Comparison of ENCODE assay signal across 12 cellular contexts in the genomic region with DNA sequence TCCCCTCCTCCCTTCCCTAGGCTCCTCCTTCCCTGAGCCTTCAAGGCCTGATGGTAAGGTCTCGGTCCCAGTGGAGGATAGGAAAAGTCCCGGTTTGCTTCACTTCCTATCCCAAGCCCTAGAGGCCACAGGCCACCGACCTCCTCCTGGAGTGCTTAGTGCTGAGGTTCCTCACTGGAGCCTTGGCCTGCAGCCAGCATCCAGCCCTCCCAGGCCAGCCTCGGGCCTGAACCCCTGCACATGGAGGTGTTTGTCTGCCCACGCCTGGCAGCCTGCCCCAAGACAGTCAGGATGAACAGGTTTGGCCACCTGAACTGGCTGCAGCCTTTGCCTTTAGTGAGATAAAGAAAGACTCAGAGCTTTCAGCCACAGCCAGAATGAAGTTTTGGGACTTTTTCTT. TPM values are rescaled to one million over a fixed set of nuclear protein-coding genes. Genes with fewer than 3 reads are reported as not detected.
DNase-seq lines count a peak whose midpoint lies in the region; ATAC-seq, FAIRE-seq and TF ChIP-seq lines count a peak whose summit lies in the region.
"Had no signal": no experiment of that assay in that cellular context is flagged by ENCODE, and none has a peak within 500 bp of the region (broad histone marks: within the 10 kb centered on the region; RNA-seq: fewer than 3 reads in every experiment).

No MANE protein-coding gene starts in this region.

- no peaks in the 10 kb centered on the region for H3K79me2 ChIP-seq in HepG2 (ENCODE audit: insufficient read depth, low read length)

- no peaks in the 10 kb centered on the region for H3K9me3 ChIP-seq in liver (ENCODE audit: control insufficient read depth in 4 of 4, low read length in 3 of 4)
- no peaks in the 10 kb centered on the region for H3K9me3 ChIP-seq in HepG2 (ENCODE audit: low read length)

- no peak for TF ChIP-seq POLR2A in HepG2 (IDR thresholded peaks at IDR 0.05; ENCODE audit: insufficient read depth in 1 of 2, low read depth in 2 of 2, low read length in 2 of 2)
- TF ChIP-seq POLR2A in lower leg skin (IDR thresholded peaks at IDR 0.05): no peak

- H3K27me3 ChIP-seq in liver (ENCODE audit: control insufficient read depth in 4 of 4, insufficient read depth in 4 of 4, low read length in 3 of 4) (peaks cover 0 to 5% (median 4%) of the 10 kb centered on the region in 4 donors), HepG2 (ENCODE audit: control insufficient read depth in 1 of 2, insufficient read depth in 2 of 2, low read length in 2 of 2) (peaks cover 0 to 3% of the 10 kb centered on the region in 2 experiments; a peak in 1 of 5 replicates)

- H3K4me3 ChIP-seq in liver (ENCODE audit: low read depth in 1 of 3, low read length in 3 of 3) (no peak overlapping the region), HepG2 (replicated peaks in 1 of 3; ENCODE audit: insufficient read depth in 1 of 3, low read depth in 2 of 3, low read length in 3 of 3) (no peak overlapping the region), lower leg skin (ENCODE audit: low read depth, poor library complexity, severe bottlenecking) (no peak overlapping the region)

- BruUV-seq in HepG2 (replicated peaks; lab: Mats Ljungman, UMichigan): no TSS peak
- no TSS peak for BruUV-seq in MCF 10A (replicated peaks; lab: Mats Ljungman, UMichigan)

- H3K9me3 Mint-ChIP-seq in MCF 10A (ENCODE audit: unreplicated experiment): no peaks in the 10 kb centered on the region
- H3K9me3 Mint-ChIP-seq in activated CD8-positive, alpha-beta memory T cell treated with anti-CD3 and anti-CD28 coated beads, Interleukin-2, amount 10 ng/mL, durations not matched to agents 7 days and 5 days (ENCODE audit: low read depth): no peaks in the 10 kb centered on the region
- H3K9me3 Mint-ChIP-seq: central memory CD8-positive, alpha-beta T cell; neural crest cell; T-cell had no signal

- DNase-seq in HepG2 (ENCODE audit: low spot score) (no peak), MCF 10A (ENCODE audit: unreplicated experiment) (peak; percentile 88), lower leg skin (ENCODE audit: low spot score in 2 of 2) (peak; percentile 69 to 94), NAMALWA (ENCODE audit: low spot score) (no peak), NCI-H1092 treated with DMSO at 0.1 percent for 48 hours (lab: John Stamatoyannopoulos, UW) (no peak)
- DNase-seq in activated CD8-positive, alpha-beta memory T cell treated with anti-CD3 and anti-CD28 coated beads, Interleukin-2, amount 10 ng/mL, durations not matched to agents 7 days and 5 days: no peak
- DNase-seq: NCI-H187, T-cell had no signal

- no peak overlapping the region for H3K4me3 Mint-ChIP-seq in MCF 10A (ENCODE audit: unreplicated experiment)
- H3K4me3 Mint-ChIP-seq in activated CD8-positive, alpha-beta memory T cell treated with anti-CD3 and anti-CD28 coated beads, Interleukin-2, amount 10 ng/mL, durations not matched to agents 7 days and 5 days: no peak overlapping the region
- H3K4me3 Mint-ChIP-seq: central memory CD8-positive, alpha-beta T cell; neural crest cell; T-cell had no signal

- peaks cover 54% of the 10 kb centered on the region for H3K4me1 Mint-ChIP-seq in MCF 10A (ENCODE audit: insufficient read depth, unreplicated experiment)
- H3K4me1 Mint-ChIP-seq in activated CD8-positive, alpha-beta memory T cell treated with anti-CD3 and anti-CD28 coated beads, Interleukin-2, amount 10 ng/mL, durations not matched to agents 7 days and 5 days: peaks cover 7% of the 10 kb centered on the region
- H3K4me1 Mint-ChIP-seq: central memory CD8-positive, alpha-beta T cell; neural crest cell had no signal

- H3K27ac ChIP-seq in liver (ENCODE audit: low read depth in 1 of 2, low read length in 2 of 2) (no peak overlapping the region), HepG2 (ENCODE audit: extremely low read length, insufficient read depth, low read length) (no peak overlapping the region)

- CTCF ChIA-PET in HepG2 (lab: Yijun Ruan, JAX; ENCODE audit: low intra/inter-chr PET ratio, low total read pairs): no interaction called here
- CTCF ChIA-PET in MCF 10A (lab: Yijun Ruan, JAX): interaction anchor here (0.6 to 0.7 kb wide), 2 partner anchors 16 to 26 kb away, joined by 3 read pairs; a partner anchor contains a TSS
- CTCF ChIA-PET in activated CD8-positive, alpha-beta memory T cell treated with anti-CD3 and anti-CD28 coated beads, Interleukin-2, amount 10 ng/mL, durations not matched to agents 7 days and 5 days (lab: Charles Lee): no interaction called here

- no peak overlapping the region for H3K27ac Mint-ChIP-seq in MCF 10A (ENCODE audit: low read depth, unreplicated experiment)
- H3K27ac Mint-ChIP-seq in activated CD8-positive, alpha-beta memory T cell treated with anti-CD3 and anti-CD28 coated beads, Interleukin-2, amount 10 ng/mL, durations not matched to agents 7 days and 5 days: no peak overlapping the region
- H3K27ac Mint-ChIP-seq: T-cell had no signal

- no peak for TF ChIP-seq CTCF in liver (IDR thresholded peaks at IDR 0.05; ENCODE audit: low read depth, low read length, missing input control)
- TF ChIP-seq CTCF in HepG2 (CRISPR knock-in tag; IDR thresholded peaks at IDR 0.05): no peak
- TF ChIP-seq CTCF in MCF 10A (IDR thresholded peaks at IDR 0.05; ENCODE audit: unreplicated experiment): no peak
- TF ChIP-seq CTCF in lower leg skin (IDR thresholded peaks at IDR 0.05): no peak

- no peak for FAIRE-seq in HepG2 (lab: Jason Lieb, UNC)

- H3K36me3 Mint-ChIP-seq in MCF 10A (ENCODE audit: insufficient read depth, unreplicated experiment): no peaks in the 10 kb centered on the region
- H3K36me3 Mint-ChIP-seq in activated CD8-positive, alpha-beta memory T cell treated with anti-CD3 and anti-CD28 coated beads, Interleukin-2, amount 10 ng/mL, durations not matched to agents 7 days and 5 days: no peaks in the 10 kb centered on the region
- H3K36me3 Mint-ChIP-seq: T-cell had no signal

- H3K36me3 ChIP-seq in liver (ENCODE audit: control insufficient read depth in 4 of 4, insufficient read depth in 3 of 4, low read depth in 1 of 4, low read length in 3 of 4): no peaks in the 10 kb centered on the region
- H3K36me3 ChIP-seq in HepG2 (replicated peaks in 1 of 2; ENCODE audit: control insufficient read depth in 1 of 2, insufficient read depth in 2 of 2, low read length in 2 of 2): no peaks in the 10 kb centered on the region

- POLR2A ChIA-PET in HepG2 (lab: Yijun Ruan, JAX): no interaction called here
- POLR2A ChIA-PET in MCF 10A (lab: Yijun Ruan, JAX): interaction anchor here (0.7 kb wide), 2 partner anchors 14 to 69 kb away, joined by 3 to 6 read pairs; no protein-coding TSS in a partner anchor

- intact Hi-C loops in HepG2 (cut with micrococcal nuclease; ENCODE audit: unreplicated experiment): no loop called here
- intact Hi-C loops in MCF 10A (cut with micrococcal nuclease): loop anchor here (10.0 kb wide), 1 partner anchor 658 kb away; no protein-coding TSS in a partner anchor
- intact Hi-C loops in lower leg skin (cut with DNase I; ENCODE audit: low total_unique reads): no loop called here

- peaks cover 0 to 2% (median 0%) of the 10 kb centered on the region in 4 donors for H3K4me1 ChIP-seq in liver (ENCODE audit: control insufficient read depth in 4 of 4, insufficient read depth in 4 of 4, low read length in 3 of 4)
- no peaks in the 10 kb centered on the region for H3K4me1 ChIP-seq in HepG2 (ENCODE audit: insufficient read depth, low read length)

- WGBS in liver: 30% methylated on average over 5 of the region's 5 CpGs
- WGBS in HepG2 (ENCODE audit: low lambda C conversion rate): 0% methylated on average over 2 of the region's 5 CpGs
- WGBS in lower leg skin, 2 donors: 21 to 24% methylated on average over 5 of the region's 5 CpGs

- in situ Hi-C loops in HepG2 (cut with HindIII; ENCODE audit: extremely low pct_ligation_motif_present, low pct_unique_long_range_greater_than_20kb): no loop called here

- H2AFZ ChIP-seq in HepG2 (ENCODE audit: low read length): no peak overlapping the region

- TF ChIP-seq RAD21 in liver (IDR thresholded peaks at IDR 0.05) (no peak), HepG2 (CRISPR knock-in tag; IDR thresholded peaks at IDR 0.05) (no peak)

- H3K4me2 ChIP-seq in HepG2 (ENCODE audit: low read depth, low read length): no peak overlapping the region

- no peaks in the 10 kb centered on the region for H3K27me3 Mint-ChIP-seq in MCF 10A (ENCODE audit: insufficient read depth, unreplicated experiment)
- H3K27me3 Mint-ChIP-seq in activated CD8-positive, alpha-beta memory T cell treated with anti-CD3 and anti-CD28 coated beads, Interleukin-2, amount 10 ng/mL, durations not matched to agents 7 days and 5 days: peaks cover 40% of the 10 kb centered on the region

- TF ChIP-seq EP300 in HepG2 (IDR thresholded peaks at IDR 0.05; ENCODE audit: low read depth in 2 of 2, low read length in 2 of 2) (no peak), HepG2 (CRISPR knock-in tag; IDR thresholded peaks at IDR 0.05; ENCODE audit: borderline replicate concordance) (no peak)

- H3K9ac ChIP-seq in liver (ENCODE audit: low read depth in 1 of 2, low read length in 2 of 2) (no peak overlapping the region), HepG2 (ENCODE audit: insufficient read depth, low read depth, low read length) (no peak overlapping the region)

- ATAC-seq in HepG2: no peak
- no peak for ATAC-seq in HG02571 (IDR thresholded peaks at IDR 0.05; ENCODE audit: unreplicated experiment)
- no peak for ATAC-seq in activated CD8-positive, alpha-beta memory T cell treated with anti-CD3 and anti-CD28 coated beads, Interleukin-2, amount 10 ng/mL, durations not matched to agents 7 days and 5 days
- ATAC-seq: T-cell had no signal

- no peaks in the 10 kb centered on the region for H4K20me1 ChIP-seq in HepG2 (ENCODE audit: insufficient read depth, low read length)

RNA-seq across cellular contexts. Expression of a gene that starts 15.8 kb away (rescaled TPM):
- total RNA-seq in liver (1 to 10 TPM in 1 of 2 donors, under 1 TPM in 1; 0.37 to 8.0 TPM), HepG2 (2016; rRNA removed; fragmentation: Illumina TruSeq; extraction: Trizol) (not detected in 2 replicates), MCF 10A (2022) (2,379 and 3,360 TPM in 2 replicates), lower leg skin (100 to 1,000 TPM in 2 of 4 donors, 10 to 100 TPM in 2; 28.2 to 206 (median 125) TPM)
- polyA plus RNA-seq in liver (1 to 10 TPM; 6.0 to 9.9 TPM), HepG2 (2011; rRNA removed) (0.83 TPM in 1 of 2 replicates, not detected in the other)
- total RNA-seq in HepG2 (2016; cell fraction: cytosol; rRNA removed; fragmentation: Illumina TruSeq; extraction: Trizol; ENCODE audit: low read depth): not detected in 2 replicates
- total RNA-seq in HepG2 (2016; cell fraction: insoluble cytoplasmic fraction; rRNA removed; fragmentation: Illumina TruSeq; extraction: Trizol): not detected in 2 replicates
- total RNA-seq in HepG2 (2016; cell fraction: membrane; rRNA removed; fragmentation: Illumina TruSeq; extraction: Trizol): 0.31 TPM in 1 of 2 replicates, not detected in the other
- not detected in 2 replicates for total RNA-seq in HepG2 (2016; cell fraction: nucleus; rRNA removed; fragmentation: Illumina TruSeq; extraction: Trizol)
- polyA plus RNA-seq in HepG2 (2011; cell fraction: cytosol; rRNA removed): 0.47 and 1.2 TPM in 2 replicates
- not detected in 2 replicates for polyA plus RNA-seq in HepG2 (2011; cell fraction: nucleus; rRNA removed)
- polyA plus RNA-seq in HepG2 (2012): not detected in 2 replicates
- polyA plus RNA-seq in HepG2 (2016; cell fraction: cytosol; fragmentation: Illumina TruSeq; extraction: Trizol; ENCODE audit: low read depth): 0.34 TPM in 1 of 2 replicates, not detected in the other
- polyA plus RNA-seq in HepG2 (2016; cell fraction: insoluble cytoplasmic fraction; fragmentation: Illumina TruSeq; extraction: Trizol; ENCODE audit: low read depth): not detected in 2 replicates
- polyA plus RNA-seq in HepG2 (2016; cell fraction: membrane; fragmentation: Illumina TruSeq; extraction: Trizol; ENCODE audit: low read depth): not detected in 2 replicates
- not detected in 2 replicates for polyA plus RNA-seq in HepG2 (2016; cell fraction: nucleus; fragmentation: Illumina TruSeq; extraction: Trizol; ENCODE audit: insufficient read depth, low read depth)
- polyA minus RNA-seq in HepG2 (2011; rRNA and poly(A)+ RNA removed; ENCODE audit: low replicate concordance): 646 TPM in 1 of 2 replicates, not detected in the other
- 4.2 and 7.9 TPM in 2 replicates for polyA minus RNA-seq in HepG2 (2011; cell fraction: cytosol; rRNA and poly(A)+ RNA removed)
- 1.5 and 2.7 TPM in 2 replicates for polyA minus RNA-seq in HepG2 (2011; cell fraction: nucleus; rRNA and poly(A)+ RNA removed)
- total RNA-seq in activated CD8-positive, alpha-beta memory T cell treated with anti-CD3 and anti-CD28 coated beads, Interleukin-2, amount 10 ng/mL, durations not matched to agents 7 days and 5 days: 10 to 100 TPM in 1 of 2 experiments, 1 to 10 TPM in 1; 4.7 to 18.3 TPM
- total RNA-seq: neural crest cell had no signal

RNA-seq across cellular contexts. Expression of a gene that starts 25.4 kb away (rescaled TPM):
- total RNA-seq in liver (under 1 TPM; 0.05 to 0.08 TPM), HepG2 (2016; rRNA removed; fragmentation: Illumina TruSeq; extraction: Trizol) (0.27 and 0.58 TPM in 2 replicates), MCF 10A (2022) (27.4 and 52.3 TPM in 2 replicates), lower leg skin (100 to 1,000 TPM; 269 to 349 (median 275) TPM)
- polyA plus RNA-seq in liver (under 1 TPM; 0.04 to 0.12 TPM), HepG2 (2011; rRNA removed) (0.53 and 0.76 TPM in 2 replicates)
- 0.10 TPM in 1 of 2 replicates, not detected in the other for total RNA-seq in HepG2 (2016; cell fraction: cytosol; rRNA removed; fragmentation: Illumina TruSeq; extraction: Trizol; ENCODE audit: low read depth)
- 0.37 and 0.39 TPM in 2 replicates for total RNA-seq in HepG2 (2016; cell fraction: insoluble cytoplasmic fraction; rRNA removed; fragmentation: Illumina TruSeq; extraction: Trizol)
- 0.34 and 0.38 TPM in 2 replicates for total RNA-seq in HepG2 (2016; cell fraction: membrane; rRNA removed; fragmentation: Illumina TruSeq; extraction: Trizol)
- 0.41 and 0.53 TPM in 2 replicates for total RNA-seq in HepG2 (2016; cell fraction: nucleus; rRNA removed; fragmentation: Illumina TruSeq; extraction: Trizol)
- polyA plus RNA-seq in HepG2 (2011; cell fraction: cytosol; rRNA removed): 0.43 and 0.69 TPM in 2 replicates
- polyA plus RNA-seq in HepG2 (2011; cell fraction: nucleus; rRNA removed): 0.71 and 0.74 TPM in 2 replicates
- polyA plus RNA-seq in HepG2 (2012): 0.08 and 0.25 TPM in 2 replicates
- 0.09 and 0.11 TPM in 2 replicates for polyA plus RNA-seq in HepG2 (2016; cell fraction: cytosol; fragmentation: Illumina TruSeq; extraction: Trizol; ENCODE audit: low read depth)
- 0.62 and 0.85 TPM in 2 replicates for polyA plus RNA-seq in HepG2 (2016; cell fraction: insoluble cytoplasmic fraction; fragmentation: Illumina TruSeq; extraction: Trizol; ENCODE audit: low read depth)
- 0.37 and 0.48 TPM in 2 replicates for polyA plus RNA-seq in HepG2 (2016; cell fraction: membrane; fragmentation: Illumina TruSeq; extraction: Trizol; ENCODE audit: low read depth)
- polyA plus RNA-seq in HepG2 (2016; cell fraction: nucleus; fragmentation: Illumina TruSeq; extraction: Trizol; ENCODE audit: insufficient read depth, low read depth): 0.92 and 1.2 TPM in 2 replicates
- polyA minus RNA-seq in HepG2 (2011; rRNA and poly(A)+ RNA removed; ENCODE audit: low replicate concordance): 1.4 and 134 TPM in 2 replicates
- polyA minus RNA-seq in HepG2 (2011; cell fraction: cytosol; rRNA and poly(A)+ RNA removed): 0.70 and 1.1 TPM in 2 replicates
- 0.26 and 0.62 TPM in 2 replicates for polyA minus RNA-seq in HepG2 (2011; cell fraction: nucleus; rRNA and poly(A)+ RNA removed)
- total RNA-seq in activated CD8-positive, alpha-beta memory T cell treated with anti-CD3 and anti-CD28 coated beads, Interleukin-2, amount 10 ng/mL, durations not matched to agents 7 days and 5 days: not detected
- total RNA-seq: neural crest cell had no signal

RNA-seq across cellular contexts. Expression of a gene that starts 57.2 kb away (rescaled TPM):
- total RNA-seq in liver (under 1 TPM in 1 of 2 donors, not detected in 1; 0.08 TPM), HepG2 (2016; rRNA removed; fragmentation: Illumina TruSeq; extraction: Trizol) (not detected in 2 replicates), MCF 10A (2022) (37.8 and 45.1 TPM in 2 replicates), lower leg skin (100 to 1,000 TPM in 1 of 4 donors, 1 to 10 TPM in 1, under 1 TPM in 1, not detected in 1; 0.86 to 298 (median 10.0) TPM)
- polyA plus RNA-seq in liver (not detected), HepG2 (2011; rRNA removed) (not detected in 2 replicates)
- total RNA-seq in HepG2 (2016; cell fraction: cytosol; rRNA removed; fragmentation: Illumina TruSeq; extraction: Trizol; ENCODE audit: low read depth): not detected in 2 replicates
- not detected in 2 replicates for total RNA-seq in HepG2 (2016; cell fraction: insoluble cytoplasmic fraction; rRNA removed; fragmentation: Illumina TruSeq; extraction: Trizol)
- not detected in 2 replicates for total RNA-seq in HepG2 (2016; cell fraction: membrane; rRNA removed; fragmentation: Illumina TruSeq; extraction: Trizol)
- total RNA-seq in HepG2 (2016; cell fraction: nucleus; rRNA removed; fragmentation: Illumina TruSeq; extraction: Trizol): not detected in 2 replicates
- polyA plus RNA-seq in HepG2 (2011; cell fraction: cytosol; rRNA removed): not detected in 2 replicates
- polyA plus RNA-seq in HepG2 (2011; cell fraction: nucleus; rRNA removed): not detected in 2 replicates
- polyA plus RNA-seq in HepG2 (2012): not detected in 2 replicates
- not detected in 2 replicates for polyA plus RNA-seq in HepG2 (2016; cell fraction: cytosol; fragmentation: Illumina TruSeq; extraction: Trizol; ENCODE audit: low read depth)
- polyA plus RNA-seq in HepG2 (2016; cell fraction: insoluble cytoplasmic fraction; fragmentation: Illumina TruSeq; extraction: Trizol; ENCODE audit: low read depth): not detected in 2 replicates
- not detected in 2 replicates for polyA plus RNA-seq in HepG2 (2016; cell fraction: membrane; fragmentation: Illumina TruSeq; extraction: Trizol; ENCODE audit: low read depth)
- not detected in 2 replicates for polyA plus RNA-seq in HepG2 (2016; cell fraction: nucleus; fragmentation: Illumina TruSeq; extraction: Trizol; ENCODE audit: insufficient read depth, low read depth)
- polyA minus RNA-seq in HepG2 (2011; rRNA and poly(A)+ RNA removed; ENCODE audit: low replicate concordance): 0.61 TPM in 1 of 2 replicates, not detected in the other
- not detected in 2 replicates for polyA minus RNA-seq in HepG2 (2011; cell fraction: cytosol; rRNA and poly(A)+ RNA removed)
- polyA minus RNA-seq in HepG2 (2011; cell fraction: nucleus; rRNA and poly(A)+ RNA removed): not detected in 2 replicates
- 1 to 10 TPM in 1 of 2 experiments, under 1 TPM in 1; 0.18 to 1.2 TPM for total RNA-seq in activated CD8-positive, alpha-beta memory T cell treated with anti-CD3 and anti-CD28 coated beads, Interleukin-2, amount 10 ng/mL, durations not matched to agents 7 days and 5 days
- total RNA-seq: neural crest cell had no signal

Comparison
In these comparisons a context has a peak if more than half of its experiments do, and no peak if none do; other contexts are left out.
1. DNase-seq: peak in MCF 10A (single experiment) and lower leg skin (2 of 2); none in HepG2 (single experiment), activated CD8-positive, alpha-beta memory T cell treated with anti-CD3 and anti-CD28 coated beads, Interleukin-2, amount 10 ng/mL, durations not matched to agents 7 days and 5 days (single experiment), NAMALWA (single experiment) and NCI-H1092 treated with DMSO at 0.1 percent for 48 hours (single experiment).
2. RNA of a gene that starts 15.8 kb away (total RNA-seq): 2,379 to 3,360 TPM in MCF 10A; 28.2 to 206 TPM in lower leg skin, 4.7 to 18.3 TPM in activated CD8-positive, alpha-beta memory T cell treated with anti-CD3 and anti-CD28 coated beads, Interleukin-2, amount 10 ng/mL, durations not matched to agents 7 days and 5 days, 0.37 to 8.0 TPM in liver and 0.31 TPM in HepG2; every median in the first group is over 10 times any median in the second.
3. RNA of a gene that starts 25.4 kb away (total RNA-seq): 269 to 349 TPM in lower leg skin and 27.4 to 52.3 TPM in MCF 10A; 0.10 to 0.58 TPM in HepG2, 0.05 to 0.08 TPM in liver and not detected in activated CD8-positive, alpha-beta memory T cell treated with anti-CD3 and anti-CD28 coated beads, Interleukin-2, amount 10 ng/mL, durations not matched to agents 7 days and 5 days; every median in the first group is over 10 times any median in the second.